In the genomic region with DNA sequence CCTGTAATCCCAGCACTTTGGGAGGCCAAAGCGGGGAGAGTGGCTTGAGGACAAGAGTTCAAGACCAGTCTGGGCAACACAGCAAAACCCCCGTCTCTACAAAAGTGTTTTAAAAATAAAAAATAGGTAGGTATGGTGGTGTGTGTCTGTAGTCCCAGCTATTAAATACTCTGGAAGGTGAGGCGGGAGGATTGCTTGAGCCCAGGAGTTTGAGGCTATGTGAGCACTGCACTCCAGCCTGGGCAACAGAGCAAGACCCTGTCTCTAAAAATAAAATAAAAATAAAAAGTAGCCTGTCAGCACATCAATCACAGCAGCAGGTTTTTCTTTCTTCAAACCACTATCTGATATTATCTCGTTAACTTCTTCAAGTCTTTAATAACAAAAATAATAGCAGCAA, we compare ENCODE assay signal across 10 cellular contexts. TPM values are rescaled to one million over a fixed set of nuclear protein-coding genes. Genes with fewer than 3 reads are reported as not detected.
DNase-seq lines count a peak whose midpoint lies in the region; ATAC-seq lines count a peak whose summit lies in the region.
"Had no signal": no experiment of that assay in that cellular context is flagged by ENCODE, and none has a peak within 500 bp of the region (broad histone marks: within the 10 kb centered on the region; RNA-seq: fewer than 3 reads in every experiment).

No MANE protein-coding gene starts in this region.

- peaks cover 2% of the 10 kb centered on the region for H3K27me3 ChIP-seq in CD4-positive, CD25-positive, alpha-beta regulatory T cell (ENCODE audit: control insufficient read depth, insufficient read depth, low read length)
- H3K27me3 ChIP-seq in Karpas-422 (ENCODE audit: low read length) (0 out of 2 replicates have a peak, but pooled peaks cover 2% of the 10 kb centered on the region), muscle layer of duodenum (ENCODE audit: low read depth, low read length) (no peaks in the 10 kb centered on the region)

- H3K36me3 Mint-ChIP-seq in CD4-positive, CD25-positive, alpha-beta regulatory T cell: no peaks in the 10 kb centered on the region
- H3K36me3 Mint-ChIP-seq in central memory CD8-positive, alpha-beta T cell (ENCODE audit: insufficient read depth): peaks cover 2% of the 10 kb centered on the region

- peak overlapping the region; percentile 91 for H3K4me2 ChIP-seq in Karpas-422 (ENCODE audit: low read depth, low read length, poor library complexity, severe bottlenecking)

- H3K9ac ChIP-seq in Karpas-422 (ENCODE audit: low read length): no peak overlapping the region

- H3K9me3 ChIP-seq in CD4-positive, CD25-positive, alpha-beta regulatory T cell (ENCODE audit: control insufficient read depth in 2 of 2, low read length in 2 of 2): no peaks in the 10 kb centered on the region
- H3K9me3 ChIP-seq in Karpas-422 (ENCODE audit: low read length): no peaks in the 10 kb centered on the region
- H3K9me3 ChIP-seq in muscle layer of duodenum (ENCODE audit: control insufficient read depth in 1 of 2, low read length in 2 of 2): no peaks in the 10 kb centered on the region

- no peak overlapping the region for H3K27ac Mint-ChIP-seq in CD4-positive, CD25-positive, alpha-beta regulatory T cell
- H3K27ac Mint-ChIP-seq in central memory CD8-positive, alpha-beta T cell (ENCODE audit: low read depth): no peak overlapping the region

- peak overlapping the region in 3 of 4 donors; percentile 88 to 98 (median 96) for H3K4me3 Mint-ChIP-seq in CD4-positive, CD25-positive, alpha-beta regulatory T cell
- H3K4me3 Mint-ChIP-seq in central memory CD8-positive, alpha-beta T cell: peak overlapping the region; percentile 85

- ATAC-seq in CD4-positive, CD25-positive, alpha-beta regulatory T cell (ENCODE audit: low read depth in 2 of 2): no peak
- ATAC-seq in central memory CD8-positive, alpha-beta T cell (replicated peaks; ENCODE audit: extremely low read depth, poor library complexity, severe bottlenecking): no peak
- ATAC-seq in GM21786 (IDR thresholded peaks at IDR 0.05; ENCODE audit: unreplicated experiment): no peak

- DNase-seq in CD4-positive, CD25-positive, alpha-beta regulatory T cell: no peak
- DNase-seq in Karpas-422: no peak
- DNase-seq in central memory CD8-positive, alpha-beta T cell (ENCODE audit: low spot score in 2 of 2): no peak
- no peak for DNase-seq in stimulated activated CD4-positive, alpha-beta T cell treated with anti-CD3 and anti-CD28 coated beads, Interleukin-12 subunit alpha, Interleukin-12 subunit beta, amount 100 ng/mL, for 4 hours
- no peak for DNase-seq in iPS-NIHi7 (ENCODE audit: extremely low spot score)
- no peak for DNase-seq in LoVo (ENCODE audit: low spot score)
- DNase-seq: DMS79 treated with DMSO at 0.1 percent for 48 hours, foreskin fibroblast had no signal

- no peaks in the 10 kb centered on the region for H3K27me3 Mint-ChIP-seq in CD4-positive, CD25-positive, alpha-beta regulatory T cell
- H3K27me3 Mint-ChIP-seq in central memory CD8-positive, alpha-beta T cell: no peaks in the 10 kb centered on the region

- H3K36me3 ChIP-seq in CD4-positive, CD25-positive, alpha-beta regulatory T cell (ENCODE audit: control insufficient read depth, insufficient read depth, low read length): no peaks in the 10 kb centered on the region
- H3K36me3 ChIP-seq in Karpas-422 (ENCODE audit: insufficient read depth, low read length) (no peaks in the 10 kb centered on the region), muscle layer of duodenum (ENCODE audit: control insufficient read depth in 1 of 2, insufficient read depth in 2 of 2, low read length in 2 of 2) (no peaks in the 10 kb centered on the region)

- peaks cover 0 to 2% (median 0%) of the 10 kb centered on the region in 7 donors for H3K9me3 Mint-ChIP-seq in CD4-positive, CD25-positive, alpha-beta regulatory T cell
- H3K9me3 Mint-ChIP-seq in central memory CD8-positive, alpha-beta T cell: no peaks in the 10 kb centered on the region

- H3K27ac ChIP-seq in CD4-positive, CD25-positive, alpha-beta regulatory T cell (ENCODE audit: insufficient read depth, low read length, poor library complexity, severe bottlenecking): no peak overlapping the region
- H3K27ac ChIP-seq in Karpas-422 (ENCODE audit: low read length) (no peak overlapping the region), muscle layer of duodenum (ENCODE audit: low read length) (no peak overlapping the region)

- H3K79me2 ChIP-seq in Karpas-422 (ENCODE audit: low read length): no peaks in the 10 kb centered on the region

- H3K9me2 ChIP-seq in Karpas-422 (replicated peaks; ENCODE audit: insufficient read depth, low read length): no peaks in the 10 kb centered on the region

- H2AFZ ChIP-seq in Karpas-422 (ENCODE audit: low read length): no peak overlapping the region

- H4K20me1 ChIP-seq in Karpas-422 (ENCODE audit: insufficient read depth, low read depth, low read length): peaks cover 20% of the 10 kb centered on the region

- H3K4me3 ChIP-seq in CD4-positive, CD25-positive, alpha-beta regulatory T cell (ENCODE audit: low read depth, low read length): no peak overlapping the region
- H3K4me3 ChIP-seq in Karpas-422 (ENCODE audit: low read length) (no peak overlapping the region), muscle layer of duodenum (ENCODE audit: low read depth in 1 of 2, low read length in 2 of 2) (peak overlapping the region; percentile 47 to 76)

- peaks cover 6 to 24% (median 18%) of the 10 kb centered on the region in 4 donors for H3K4me1 Mint-ChIP-seq in CD4-positive, CD25-positive, alpha-beta regulatory T cell
- peaks cover 23% of the 10 kb centered on the region for H3K4me1 Mint-ChIP-seq in central memory CD8-positive, alpha-beta T cell

- H3K4me1 ChIP-seq in CD4-positive, CD25-positive, alpha-beta regulatory T cell (ENCODE audit: control insufficient read depth, insufficient read depth, low read length, poor library complexity, severe bottlenecking): peaks cover 10% of the 10 kb centered on the region
- H3K4me1 ChIP-seq in Karpas-422 (ENCODE audit: low read length) (peaks cover 14% of the 10 kb centered on the region), muscle layer of duodenum (ENCODE audit: control insufficient read depth in 1 of 2, insufficient read depth in 2 of 2, low read length in 2 of 2) (peaks cover 0 to 36% of the 10 kb centered on the region in 2 donors)

RNA-seq across cellular contexts. Expression of gene USP31, which starts 1.6 kb away (rescaled TPM):
- 4.2 TPM for total RNA-seq in CD4-positive, CD25-positive, alpha-beta regulatory T cell
- under 1 TPM; 0.13 to 0.49 (median 0.28) TPM for polyA plus RNA-seq in CD4-positive, CD25-positive, alpha-beta regulatory T cell
- 1.4 and 3.5 TPM in 2 replicates for total RNA-seq in Karpas-422 (2014; rRNA removed; shearing (Covaris generic); ENCODE audit: low replicate concordance)

RNA-seq across cellular contexts. Expression of gene SCNN1G, which starts 34.9 kb away (rescaled TPM):
- total RNA-seq in CD4-positive, CD25-positive, alpha-beta regulatory T cell: not detected
- polyA plus RNA-seq in CD4-positive, CD25-positive, alpha-beta regulatory T cell: not detected
- not detected in 2 replicates for total RNA-seq in Karpas-422 (2014; rRNA removed; shearing (Covaris generic); ENCODE audit: low replicate concordance)

Comparison
In these comparisons a context has a peak if more than half of its experiments do, and no peak if none do; other contexts are left out.
1. H3K4me3 ChIP-seq: peak in muscle layer of duodenum (2 of 2); none in CD4-positive, CD25-positive, alpha-beta regulatory T cell (single experiment) and Karpas-422 (single experiment).